In the genomic region with DNA sequence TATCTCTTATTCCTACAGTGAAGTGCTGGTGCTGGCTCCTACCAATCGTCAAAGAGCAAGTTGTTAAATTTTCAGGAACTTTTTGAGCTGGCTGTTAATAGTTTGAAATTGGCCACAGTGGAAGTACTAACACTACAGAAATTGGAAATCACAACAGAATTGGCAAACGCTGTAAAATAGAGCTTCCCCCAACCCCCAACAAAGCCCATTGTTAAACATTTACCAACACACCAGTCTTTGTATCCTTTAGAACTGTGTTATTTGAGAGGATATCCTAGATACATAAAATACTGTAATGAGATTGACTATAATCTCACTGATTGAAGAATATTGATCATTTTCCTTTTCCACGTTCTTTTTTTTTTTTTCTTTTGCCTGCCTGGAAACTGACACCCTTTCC, we compare ENCODE assay signal across 19 cellular contexts. TPM values are rescaled to one million over a fixed set of nuclear protein-coding genes. Genes with fewer than 3 reads are reported as not detected.
DNase-seq lines count a peak whose midpoint lies in the region; ATAC-seq, FAIRE-seq and TF ChIP-seq lines count a peak whose summit lies in the region.
"Had no signal": no experiment of that assay in that cellular context is flagged by ENCODE, and none has a peak within 500 bp of the region (broad histone marks: within the 10 kb centered on the region; RNA-seq: fewer than 3 reads in every experiment).

No MANE protein-coding gene starts in this region.

- peak; percentile 52; the same call in 1 of the 3 replicates for ATAC-seq in HepG2

- in situ Hi-C loops in HepG2 (cut with HindIII; ENCODE audit: extremely low pct_ligation_motif_present, low pct_unique_long_range_greater_than_20kb) = no loop called here

- H4K20me1 ChIP-seq in HepG2 (ENCODE audit: insufficient read depth, low read length) = no peaks in the 10 kb centered on the region

- H2AFZ ChIP-seq in HepG2 (ENCODE audit: low read length) = no peak overlapping the region

- H3K27ac ChIP-seq in WERI-Rb-1 (0 out of 2 replicates have a peak overlapping the region, but pooled peaks have one; percentile 3), HepG2 (ENCODE audit: extremely low read length, insufficient read depth, low read length) (no peak overlapping the region)

- peaks cover 16% of the 10 kb centered on the region for H3K36me3 Mint-ChIP-seq in activated naive CD8-positive, alpha-beta T cell
- peaks cover 47% of the 10 kb centered on the region for H3K36me3 Mint-ChIP-seq in activated naive CD8-positive, alpha-beta T cell treated with anti-CD3 and anti-CD28 coated beads for 36 hours
- H3K36me3 Mint-ChIP-seq in chondrocyte (ENCODE audit: low read depth) = no peaks in the 10 kb centered on the region
- H3K36me3 Mint-ChIP-seq: IgD-negative memory B cell had no signal

- H3K4me1 ChIP-seq in HepG2 (ENCODE audit: insufficient read depth, low read length) = peaks cover 25% of the 10 kb centered on the region

- peak overlapping the region; percentile 67 for H3K27ac Mint-ChIP-seq in activated naive CD8-positive, alpha-beta T cell
- no peak overlapping the region for H3K27ac Mint-ChIP-seq in activated naive CD8-positive, alpha-beta T cell treated with anti-CD3 and anti-CD28 coated beads for 36 hours
- H3K27ac Mint-ChIP-seq in chondrocyte (ENCODE audit: unreplicated experiment) = no peak overlapping the region
- H3K27ac Mint-ChIP-seq: IgD-negative memory B cell had no signal

- H3K4me2 ChIP-seq in HepG2 (ENCODE audit: low read depth, low read length) = no peak overlapping the region; the same call in 1 of the 2 replicates

- H3K9me3 ChIP-seq in WERI-Rb-1 (ENCODE audit: severe bottlenecking) (no peaks in the 10 kb centered on the region), HepG2 (ENCODE audit: low read length) (no peaks in the 10 kb centered on the region)

- no peaks in the 10 kb centered on the region for H3K27me3 Mint-ChIP-seq in activated naive CD8-positive, alpha-beta T cell
- no peaks in the 10 kb centered on the region for H3K27me3 Mint-ChIP-seq in activated naive CD8-positive, alpha-beta T cell treated with anti-CD3 and anti-CD28 coated beads for 36 hours
- no peaks in the 10 kb centered on the region for H3K27me3 Mint-ChIP-seq in chondrocyte (ENCODE audit: low read depth)
- H3K27me3 Mint-ChIP-seq: IgD-negative memory B cell had no signal

- intact Hi-C loops in HepG2 (cut with micrococcal nuclease; ENCODE audit: unreplicated experiment) = no loop called here
- intact Hi-C loops in posterior vena cava (cut with DNase I) = no loop called here

- no peak overlapping the region for H3K4me3 Mint-ChIP-seq in activated naive CD8-positive, alpha-beta T cell
- no peak overlapping the region for H3K4me3 Mint-ChIP-seq in activated naive CD8-positive, alpha-beta T cell treated with anti-CD3 and anti-CD28 coated beads for 36 hours
- H3K4me3 Mint-ChIP-seq in chondrocyte (ENCODE audit: unreplicated experiment) = no peak overlapping the region
- H3K4me3 Mint-ChIP-seq: IgD-negative memory B cell had no signal

- H3K36me3 ChIP-seq in WERI-Rb-1 = peaks cover 5% of the 10 kb centered on the region; the same call in 1 of the 2 replicates
- H3K36me3 ChIP-seq in HepG2 (replicated peaks in 1 of 2; ENCODE audit: control insufficient read depth in 1 of 2, insufficient read depth in 2 of 2, low read length in 2 of 2) = no peaks in the 10 kb centered on the region

- FAIRE-seq in HepG2 (lab: Jason Lieb, UNC) = no peak

- TF ChIP-seq POLR2A in HepG2 (IDR thresholded peaks at IDR 0.05; ENCODE audit: insufficient read depth in 1 of 2, low read depth in 2 of 2, low read length in 2 of 2) = no peak

- TF ChIP-seq CTCF in WERI-Rb-1 (IDR thresholded peaks at IDR 0.05; ENCODE audit: low read depth, low read length) (no peak), HepG2 (CRISPR knock-in tag; IDR thresholded peaks at IDR 0.05) (no peak), chondrocyte (IDR thresholded peaks at IDR 0.05) (no peak)

- CTCF ChIA-PET in HepG2 (lab: Yijun Ruan, JAX; ENCODE audit: low intra/inter-chr PET ratio, low total read pairs) = no interaction called here

- H3K27me3 ChIP-seq in WERI-Rb-1 (ENCODE audit: insufficient read depth, low read depth, severe bottlenecking) (no peaks in the 10 kb centered on the region), HepG2 (ENCODE audit: control insufficient read depth in 1 of 2, insufficient read depth in 2 of 2, low read length in 2 of 2) (no peaks in the 10 kb centered on the region)

- H3K9me3 Mint-ChIP-seq in activated naive CD8-positive, alpha-beta T cell (ENCODE audit: low read depth) = no peaks in the 10 kb centered on the region
- peaks cover 6% of the 10 kb centered on the region for H3K9me3 Mint-ChIP-seq in activated naive CD8-positive, alpha-beta T cell treated with anti-CD3 and anti-CD28 coated beads for 36 hours
- no peaks in the 10 kb centered on the region for H3K9me3 Mint-ChIP-seq in chondrocyte (ENCODE audit: low read depth)
- H3K9me3 Mint-ChIP-seq: IgD-negative memory B cell had no signal

- no TSS peak for BruUV-seq in HepG2 (replicated peaks; lab: Mats Ljungman, UMichigan)

- no peak for DNase-seq in activated naive CD8-positive, alpha-beta T cell treated with anti-CD3 and anti-CD28 coated beads for 36 hours
- no peak for DNase-seq in WERI-Rb-1
- DNase-seq in HepG2 (ENCODE audit: low spot score) = peak; percentile 7
- peak; percentile 81 for DNase-seq in superior temporal gyrus (ENCODE audit: extremely low spot score)
- no peak for DNase-seq in chondrocyte (ENCODE audit: low spot score)
- DNase-seq in HPDE6-E6E7 (ENCODE audit: extremely low spot score) = no peak
- DNase-seq in posterior vena cava (ENCODE audit: low spot score) = no peak
- DNase-seq: 8988T; DMS79 treated with DMSO at 0.1 percent for 48 hours; H7; NCI-H1105 treated with DMSO at 0.1 percent for 48 hours; NCI-H1694 treated with DMSO at 0.1 percent for 48 hours; NCI-H2107; NCI-H345; NCI-H526; NK-92 treated with Interleukin-12 subunit alpha and Interleukin-12 subunit beta, amount 100 ng/mL, for 24 hours; SHP77 treated with DMSO at 0.1 percent for 48 hours had no signal

- no peaks in the 10 kb centered on the region for H3K79me2 ChIP-seq in HepG2 (ENCODE audit: insufficient read depth, low read length)

- TF ChIP-seq RAD21 in HepG2 (CRISPR knock-in tag; IDR thresholded peaks at IDR 0.05) = no peak

- TF ChIP-seq EP300 in HepG2 (IDR thresholded peaks at IDR 0.05; ENCODE audit: low read depth in 2 of 2, low read length in 2 of 2) = no peak
- TF ChIP-seq EP300 in HepG2 (CRISPR knock-in tag; IDR thresholded peaks at IDR 0.05; ENCODE audit: borderline replicate concordance) = no peak

- peaks cover 49% of the 10 kb centered on the region for H3K4me1 Mint-ChIP-seq in activated naive CD8-positive, alpha-beta T cell (ENCODE audit: low read depth)
- peaks cover 46% of the 10 kb centered on the region for H3K4me1 Mint-ChIP-seq in activated naive CD8-positive, alpha-beta T cell treated with anti-CD3 and anti-CD28 coated beads for 36 hours
- H3K4me1 Mint-ChIP-seq in chondrocyte (ENCODE audit: low read depth) = no peaks in the 10 kb centered on the region
- H3K4me1 Mint-ChIP-seq: IgD-negative memory B cell had no signal

- POLR2A ChIA-PET in HepG2 (lab: Yijun Ruan, JAX) = interaction anchor here (1.2 kb wide), 1 partner anchor 21 kb away, joined by 3 read pairs; no protein-coding TSS in a partner anchor

- no peak overlapping the region for H3K9ac ChIP-seq in HepG2 (ENCODE audit: insufficient read depth, low read depth, low read length)

- H3K4me3 ChIP-seq in WERI-Rb-1 (ENCODE audit: low read depth, low read length) (no peak overlapping the region), HepG2 (replicated peaks in 1 of 3; ENCODE audit: insufficient read depth in 1 of 3, low read depth in 2 of 3, low read length in 3 of 3) (no peak overlapping the region)

- 30% methylated on average over 3 of the region's 3 CpGs for WGBS in HepG2 (ENCODE audit: low lambda C conversion rate)

RNA-seq across cellular contexts. Expression of a gene that starts 37.4 kb away (rescaled TPM):
- 1 to 10 TPM; 7.4 to 7.5 TPM for total RNA-seq in activated naive CD8-positive, alpha-beta T cell treated with anti-CD3 and anti-CD28 coated beads for 36 hours
- total RNA-seq in HepG2 (2016; rRNA removed; fragmentation: Illumina TruSeq; extraction: Trizol) (0.69 and 0.74 TPM in 2 replicates), chondrocyte (0.53 to 0.74 TPM (median 0.62 TPM) in 3 replicates), posterior vena cava (1 to 10 TPM; 4.6 to 6.7 TPM)
- total RNA-seq in HepG2 (2016; cell fraction: cytosol; rRNA removed; fragmentation: Illumina TruSeq; extraction: Trizol; ENCODE audit: low read depth) = 0.26 and 0.30 TPM in 2 replicates
- 0.59 and 0.67 TPM in 2 replicates for total RNA-seq in HepG2 (2016; cell fraction: insoluble cytoplasmic fraction; rRNA removed; fragmentation: Illumina TruSeq; extraction: Trizol)
- 0.86 and 0.96 TPM in 2 replicates for total RNA-seq in HepG2 (2016; cell fraction: membrane; rRNA removed; fragmentation: Illumina TruSeq; extraction: Trizol)
- total RNA-seq in HepG2 (2016; cell fraction: nucleus; rRNA removed; fragmentation: Illumina TruSeq; extraction: Trizol) = 0.59 and 0.60 TPM in 2 replicates
- polyA plus RNA-seq in HepG2 (2011; rRNA removed) = 0.61 and 0.71 TPM in 2 replicates
- polyA plus RNA-seq in HepG2 (2011; cell fraction: cytosol; rRNA removed) = 0.25 and 0.51 TPM in 2 replicates
- polyA plus RNA-seq in HepG2 (2011; cell fraction: nucleus; rRNA removed) = 0.18 and 0.38 TPM in 2 replicates
- 1.4 and 1.7 TPM in 2 replicates for polyA plus RNA-seq in HepG2 (2012)
- 0.61 and 0.63 TPM in 2 replicates for polyA plus RNA-seq in HepG2 (2016; cell fraction: cytosol; fragmentation: Illumina TruSeq; extraction: Trizol; ENCODE audit: low read depth)
- 1.6 and 1.8 TPM in 2 replicates for polyA plus RNA-seq in HepG2 (2016; cell fraction: insoluble cytoplasmic fraction; fragmentation: Illumina TruSeq; extraction: Trizol; ENCODE audit: low read depth)
- polyA plus RNA-seq in HepG2 (2016; cell fraction: membrane; fragmentation: Illumina TruSeq; extraction: Trizol; ENCODE audit: low read depth) = 1.3 and 1.4 TPM in 2 replicates
- polyA plus RNA-seq in HepG2 (2016; cell fraction: nucleus; fragmentation: Illumina TruSeq; extraction: Trizol; ENCODE audit: insufficient read depth, low read depth) = 1.5 and 1.8 TPM in 2 replicates
- polyA minus RNA-seq in HepG2 (2011; rRNA and poly(A)+ RNA removed; ENCODE audit: low replicate concordance) = 0.32 and 1.2 TPM in 2 replicates
- polyA minus RNA-seq in HepG2 (2011; cell fraction: cytosol; rRNA and poly(A)+ RNA removed) = 0.26 and 0.49 TPM in 2 replicates
- polyA minus RNA-seq in HepG2 (2011; cell fraction: nucleus; rRNA and poly(A)+ RNA removed) = 1.0 and 1.1 TPM in 2 replicates

RNA-seq across cellular contexts. Expression of a gene that starts 49.0 kb away (rescaled TPM):
- total RNA-seq in activated naive CD8-positive, alpha-beta T cell treated with anti-CD3 and anti-CD28 coated beads for 36 hours = 10 to 100 TPM; 19.1 to 22.4 TPM
- total RNA-seq in HepG2 (2016; rRNA removed; fragmentation: Illumina TruSeq; extraction: Trizol) = 39.9 and 43.5 TPM in 2 replicates
- total RNA-seq in HepG2 (2016; cell fraction: cytosol; rRNA removed; fragmentation: Illumina TruSeq; extraction: Trizol; ENCODE audit: low read depth) = 9.9 and 12.4 TPM in 2 replicates
- total RNA-seq in HepG2 (2016; cell fraction: insoluble cytoplasmic fraction; rRNA removed; fragmentation: Illumina TruSeq; extraction: Trizol) = 37.3 and 48.0 TPM in 2 replicates
- total RNA-seq in HepG2 (2016; cell fraction: membrane; rRNA removed; fragmentation: Illumina TruSeq; extraction: Trizol) = 32.1 and 34.9 TPM in 2 replicates
- total RNA-seq in HepG2 (2016; cell fraction: nucleus; rRNA removed; fragmentation: Illumina TruSeq; extraction: Trizol) = 36.3 and 37.1 TPM in 2 replicates
- polyA plus RNA-seq in HepG2 (2011; rRNA removed) = 18.7 and 24.9 TPM in 2 replicates
- 9.4 and 12.4 TPM in 2 replicates for polyA plus RNA-seq in HepG2 (2011; cell fraction: cytosol; rRNA removed)
- polyA plus RNA-seq in HepG2 (2011; cell fraction: nucleus; rRNA removed) = 16.5 and 18.1 TPM in 2 replicates
- polyA plus RNA-seq in HepG2 (2012) = 34.5 and 45.9 TPM in 2 replicates
- polyA plus RNA-seq in HepG2 (2016; cell fraction: cytosol; fragmentation: Illumina TruSeq; extraction: Trizol; ENCODE audit: low read depth) = 5.6 and 9.0 TPM in 2 replicates
- polyA plus RNA-seq in HepG2 (2016; cell fraction: insoluble cytoplasmic fraction; fragmentation: Illumina TruSeq; extraction: Trizol; ENCODE audit: low read depth) = 42.9 and 47.4 TPM in 2 replicates
- 18.8 and 22.4 TPM in 2 replicates for polyA plus RNA-seq in HepG2 (2016; cell fraction: membrane; fragmentation: Illumina TruSeq; extraction: Trizol; ENCODE audit: low read depth)
- 47.3 and 50.7 TPM in 2 replicates for polyA plus RNA-seq in HepG2 (2016; cell fraction: nucleus; fragmentation: Illumina TruSeq; extraction: Trizol; ENCODE audit: insufficient read depth, low read depth)
- polyA minus RNA-seq in HepG2 (2011; rRNA and poly(A)+ RNA removed; ENCODE audit: low replicate concordance) = 2.5 and 22.2 TPM in 2 replicates
- 30.6 and 31.0 TPM in 2 replicates for polyA minus RNA-seq in HepG2 (2011; cell fraction: cytosol; rRNA and poly(A)+ RNA removed)
- polyA minus RNA-seq in HepG2 (2011; cell fraction: nucleus; rRNA and poly(A)+ RNA removed) = 47.1 and 50.7 TPM in 2 replicates
- total RNA-seq in chondrocyte = 12.6 to 15.0 TPM (median 14.5 TPM) in 3 replicates
- total RNA-seq in posterior vena cava = 10 to 100 TPM; 13.5 to 21.2 TPM

Comparison
In these comparisons a context has a peak if more than half of its experiments do, and no peak if none do; other contexts are left out.
1. DNase-seq: peak in HepG2 (single experiment) and superior temporal gyrus (single experiment); none in activated naive CD8-positive, alpha-beta T cell treated with anti-CD3 and anti-CD28 coated beads for 36 hours (single experiment), WERI-Rb-1 (single experiment), chondrocyte (single experiment), HPDE6-E6E7 (single experiment) and posterior vena cava (single experiment).